Comparison of ENCODE assay signal across 9 cellular contexts in genomic region chr22:37161442-37161841, GRCh38. TPM values are rescaled to one million over a fixed set of nuclear protein-coding genes. Genes with fewer than 3 reads are reported as not detected.
A peak's percentile ranks its signal among the peaks of the same experiment; 100 is the strongest.
DNase-seq lines count a peak whose midpoint lies in the region; ATAC-seq lines count a peak whose summit lies in the region.
"Had no signal": no experiment of that assay in that cellular context is flagged by ENCODE, and none has a peak within 500 bp of the region (broad histone marks: within the 10 kb centered on the region; RNA-seq: fewer than 3 reads in every experiment).

No MANE protein-coding gene starts in this region.

- H3K9me3 Mint-ChIP-seq in activated CD8-positive, alpha-beta memory T cell treated with anti-CD3 and anti-CD28 coated beads, Interleukin-2, amount 10 ng/mL, durations not matched to agents 7 days and 5 days (ENCODE audit: low read depth) = peaks cover 5% of the 10 kb centered on the region
- no peaks in the 10 kb centered on the region for H3K9me3 Mint-ChIP-seq in T-helper 1 cell treated with Interleukin-12 subunit alpha and Interleukin-12 subunit beta and Interleukin-4 antibody, amounts not matched to agents 30 μg/mL and 1 μg/mL, for 36 hours
- H3K9me3 Mint-ChIP-seq in natural killer cell treated with Interleukin-12 subunit alpha and Interleukin-12 subunit beta and Interleukin-15 and Interleukin-18, amount 100 ng/mL, for 72 hours = no peaks in the 10 kb centered on the region

- H3K4me3 Mint-ChIP-seq in activated CD8-positive, alpha-beta memory T cell treated with anti-CD3 and anti-CD28 coated beads, Interleukin-2, amount 10 ng/mL, durations not matched to agents 7 days and 5 days = peak overlapping the region; percentile 55
- H3K4me3 Mint-ChIP-seq in T-helper 1 cell treated with Interleukin-12 subunit alpha and Interleukin-12 subunit beta and Interleukin-4 antibody, amounts not matched to agents 30 μg/mL and 1 μg/mL, for 36 hours = peak overlapping the region; percentile 7
- H3K4me3 Mint-ChIP-seq in natural killer cell treated with Interleukin-12 subunit alpha and Interleukin-12 subunit beta and Interleukin-15 and Interleukin-18, amount 100 ng/mL, for 72 hours = peak overlapping the region; percentile 77

- H3K27me3 Mint-ChIP-seq in activated CD8-positive, alpha-beta memory T cell treated with anti-CD3 and anti-CD28 coated beads, Interleukin-2, amount 10 ng/mL, durations not matched to agents 7 days and 5 days = no peaks in the 10 kb centered on the region
- no peaks in the 10 kb centered on the region for H3K27me3 Mint-ChIP-seq in T-helper 1 cell treated with Interleukin-12 subunit alpha and Interleukin-12 subunit beta and Interleukin-4 antibody, amounts not matched to agents 30 μg/mL and 1 μg/mL, for 36 hours (ENCODE audit: low read depth)
- H3K27me3 Mint-ChIP-seq in natural killer cell treated with Interleukin-12 subunit alpha and Interleukin-12 subunit beta and Interleukin-15 and Interleukin-18, amount 100 ng/mL, for 72 hours = no peaks in the 10 kb centered on the region

- DNase-seq in activated CD8-positive, alpha-beta memory T cell treated with anti-CD3 and anti-CD28 coated beads, Interleukin-2, amount 10 ng/mL, durations not matched to agents 7 days and 5 days = peak; percentile 84
- no peak for DNase-seq in activated CD8-positive, alpha-beta memory T cell treated with anti-CD3 and anti-CD28 coated beads, Interleukin-2, amount 50 U/mL, for 4 hours
- DNase-seq in natural killer cell treated with Interleukin-12 subunit alpha and Interleukin-12 subunit beta and Interleukin-15 and Interleukin-18, amount 100 ng/mL, for 72 hours (ENCODE audit: low spot score) = no peak
- DNase-seq in ecto neural progenitor cell (ENCODE audit: low spot score) = no peak
- DNase-seq: AML-193, NCI-H524 treated with DMSO at 0.1 percent for 48 hours had no signal

- ATAC-seq in activated CD8-positive, alpha-beta memory T cell treated with anti-CD3 and anti-CD28 coated beads, Interleukin-2, amount 10 ng/mL, durations not matched to agents 7 days and 5 days = no peak
- ATAC-seq in natural killer cell treated with Interleukin-12 subunit alpha and Interleukin-12 subunit beta and Interleukin-15 and Interleukin-18, amount 100 ng/mL, for 72 hours = no peak
- no peak for ATAC-seq in HG02623 (IDR thresholded peaks at IDR 0.05; ENCODE audit: unreplicated experiment)

- H3K27ac Mint-ChIP-seq in activated CD8-positive, alpha-beta memory T cell treated with anti-CD3 and anti-CD28 coated beads, Interleukin-2, amount 10 ng/mL, durations not matched to agents 7 days and 5 days = peak overlapping the region; percentile 99
- peak overlapping the region; percentile 96 for H3K27ac Mint-ChIP-seq in T-helper 1 cell treated with Interleukin-12 subunit alpha and Interleukin-12 subunit beta and Interleukin-4 antibody, amounts not matched to agents 30 μg/mL and 1 μg/mL, for 36 hours
- peak overlapping the region; percentile 87 to 96 for H3K27ac Mint-ChIP-seq in natural killer cell treated with Interleukin-12 subunit alpha and Interleukin-12 subunit beta and Interleukin-15 and Interleukin-18, amount 100 ng/mL, for 72 hours

- H3K4me1 Mint-ChIP-seq in activated CD8-positive, alpha-beta memory T cell treated with anti-CD3 and anti-CD28 coated beads, Interleukin-2, amount 10 ng/mL, durations not matched to agents 7 days and 5 days = peaks cover 81% of the 10 kb centered on the region
- peaks cover 68% of the 10 kb centered on the region for H3K4me1 Mint-ChIP-seq in T-helper 1 cell treated with Interleukin-12 subunit alpha and Interleukin-12 subunit beta and Interleukin-4 antibody, amounts not matched to agents 30 μg/mL and 1 μg/mL, for 36 hours (ENCODE audit: low read depth)
- H3K4me1 Mint-ChIP-seq in natural killer cell treated with Interleukin-12 subunit alpha and Interleukin-12 subunit beta and Interleukin-15 and Interleukin-18, amount 100 ng/mL, for 72 hours (ENCODE audit: low read depth in 2 of 2) = peaks cover 86 to 92% of the 10 kb centered on the region in 2 donors

- peaks cover 9% of the 10 kb centered on the region for H3K36me3 Mint-ChIP-seq in activated CD8-positive, alpha-beta memory T cell treated with anti-CD3 and anti-CD28 coated beads, Interleukin-2, amount 10 ng/mL, durations not matched to agents 7 days and 5 days
- no peaks in the 10 kb centered on the region for H3K36me3 Mint-ChIP-seq in T-helper 1 cell treated with Interleukin-12 subunit alpha and Interleukin-12 subunit beta and Interleukin-4 antibody, amounts not matched to agents 30 μg/mL and 1 μg/mL, for 36 hours (ENCODE audit: low read depth)
- no peaks in the 10 kb centered on the region for H3K36me3 Mint-ChIP-seq in natural killer cell treated with Interleukin-12 subunit alpha and Interleukin-12 subunit beta and Interleukin-15 and Interleukin-18, amount 100 ng/mL, for 72 hours

- CTCF ChIA-PET in activated CD8-positive, alpha-beta memory T cell treated with anti-CD3 and anti-CD28 coated beads, Interleukin-2, amount 10 ng/mL, durations not matched to agents 7 days and 5 days (lab: Charles Lee) = interaction anchor here (0.7 to 9.4 kb wide), 17 partner anchors 9 to 85 kb away, joined by 3 to 150 read pairs (median 4); partner anchors contain the start of genes IL2RB and RAC2

RNA-seq across cellular contexts. Expression of gene IL2RB, which starts 11.7 kb away (rescaled TPM):
- 100 to 1,000 TPM; 376 to 468 TPM for total RNA-seq in activated CD8-positive, alpha-beta memory T cell treated with anti-CD3 and anti-CD28 coated beads, Interleukin-2, amount 10 ng/mL, durations not matched to agents 7 days and 5 days
- total RNA-seq in natural killer cell treated with Interleukin-12 subunit alpha and Interleukin-12 subunit beta and Interleukin-15 and Interleukin-18, amount 100 ng/mL, for 72 hours = 100 to 1,000 TPM; 508 to 635 TPM

RNA-seq across cellular contexts. Expression of gene C1QTNF6, which starts 26.6 kb away (rescaled TPM):
- 1 to 10 TPM; 6.7 to 7.4 TPM for total RNA-seq in activated CD8-positive, alpha-beta memory T cell treated with anti-CD3 and anti-CD28 coated beads, Interleukin-2, amount 10 ng/mL, durations not matched to agents 7 days and 5 days
- total RNA-seq in natural killer cell treated with Interleukin-12 subunit alpha and Interleukin-12 subunit beta and Interleukin-15 and Interleukin-18, amount 100 ng/mL, for 72 hours = 1 to 10 TPM; 1.3 to 3.9 TPM

RNA-seq across cellular contexts. Expression of gene SSTR3, which starts 50.8 kb away (rescaled TPM):
- total RNA-seq in activated CD8-positive, alpha-beta memory T cell treated with anti-CD3 and anti-CD28 coated beads, Interleukin-2, amount 10 ng/mL, durations not matched to agents 7 days and 5 days = 1 to 10 TPM; 1.3 to 2.2 TPM
- total RNA-seq in natural killer cell treated with Interleukin-12 subunit alpha and Interleukin-12 subunit beta and Interleukin-15 and Interleukin-18, amount 100 ng/mL, for 72 hours = under 1 TPM; 0.11 to 0.29 TPM
- total RNA-seq: H4 had no signal

RNA-seq across cellular contexts. Expression of gene TMPRSS6, which starts 51.9 kb away (rescaled TPM):
- 1 to 10 TPM; 1.3 to 3.3 TPM for total RNA-seq in activated CD8-positive, alpha-beta memory T cell treated with anti-CD3 and anti-CD28 coated beads, Interleukin-2, amount 10 ng/mL, durations not matched to agents 7 days and 5 days
- 1 to 10 TPM; 1.8 to 1.9 TPM for total RNA-seq in natural killer cell treated with Interleukin-12 subunit alpha and Interleukin-12 subunit beta and Interleukin-15 and Interleukin-18, amount 100 ng/mL, for 72 hours
- total RNA-seq: H4 had no signal

Comparison
In these comparisons a context has a peak if more than half of its experiments do, and no peak if none do; other contexts are left out.
1. H3K4me3 Mint-ChIP-seq: peak in every context shown above with its lines; median percentile 77 in natural killer cell treated with Interleukin-12 subunit alpha and Interleukin-12 subunit beta and Interleukin-15 and Interleukin-18, amount 100 ng/mL, for 72 hours; 55 in activated CD8-positive, alpha-beta memory T cell treated with anti-CD3 and anti-CD28 coated beads, Interleukin-2, amount 10 ng/mL, durations not matched to agents 7 days and 5 days; 7 in T-helper 1 cell treated with Interleukin-12 subunit alpha and Interleukin-12 subunit beta and Interleukin-4 antibody, amounts not matched to agents 30 μg/mL and 1 μg/mL, for 36 hours.